In genomic region chr7:138378741-138379559, GRCh38 we compare ENCODE assay signal across 22 cellular contexts.
"Had no signal": no experiment of that assay in that cellular context is flagged by ENCODE, and none has a peak within 500 bp of the region (broad histone marks: within the 10 kb centered on the region; RNA-seq: fewer than 3 reads in every experiment).

No MANE protein-coding gene starts in this region.

- FAIRE-seq: RCC 7860 had no signal

- H3K4me2 ChIP-seq: KMS-11 had no signal

- H3K27me3 ChIP-seq: SJSA1 had no signal

- H3K36me3 ChIP-seq: SJSA1 had no signal

- H3K4me1 ChIP-seq: SJSA1 had no signal

- H3K9ac ChIP-seq: KMS-11 had no signal

- H3K27ac ChIP-seq: KMS-11, SJSA1, SK-N-MC had no signal

- H3K4me3 ChIP-seq: SJSA1, SK-N-MC had no signal

- DNase-seq: IMR-90, Kasumi-1, MM.1S, NCI-H1092 treated with DMSO at 0.1 percent for 48 hours, NCI-H1436, NCI-H187, NCI-H2029, NCI-H2081 treated with DMSO at 0.1 percent for 48 hours, NCI-H2171, NCI-H226, NCI-H446, NCI-H510A, NCI-H524 treated with DMSO at 0.1 percent for 48 hours, NCI-H69, NCI-H774, Right ventricle myocardium superior, RPMI8226, SIG-M5 had no signal
